ENCODE assay signal across 2 cellular contexts in the genomic region with DNA sequence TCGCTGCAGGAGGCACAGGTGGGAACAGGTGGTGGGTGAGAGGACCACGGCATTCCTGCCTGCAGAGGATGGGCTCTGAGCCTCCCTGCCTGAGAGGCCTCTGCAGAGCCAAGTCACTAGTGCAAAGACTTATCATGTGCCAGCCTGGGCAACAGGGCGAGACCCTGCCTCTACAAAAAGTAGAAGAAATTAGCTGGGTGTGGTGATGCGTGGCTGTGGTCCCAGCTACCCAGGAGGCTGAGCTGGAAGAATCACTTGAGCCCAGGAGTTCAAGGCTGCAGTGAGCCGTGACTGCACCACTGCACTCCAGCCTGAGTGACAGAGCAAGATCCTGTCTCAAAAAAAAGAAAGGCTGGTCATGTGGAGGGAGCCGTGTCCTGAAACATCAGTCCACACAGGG.
TF ChIP-seq lines count a peak whose summit lies in the region.

No MANE protein-coding gene starts in this region.

TF ChIP-seq in HEK293, 187 proteins besides CTCF, POLR2A, EP300 and RAD21:
- TF ChIP-seq SCRT2 (tag by site-specific recombination; IDR thresholded peaks at IDR 0.05) (0 out of 2 replicates have a peak, but pooled peaks have one; percentile 27), WT1 (tag by site-specific recombination; IDR thresholded peaks at IDR 0.05) (no peak)

TF ChIP-seq in H1, 55 proteins besides CTCF, POLR2A, EP300 and RAD21:
- TF ChIP-seq HDAC6 (IDR thresholded peaks at IDR 0.05; ENCODE audit: low read depth, low read length) (no peak), JUND (IDR thresholded peaks at IDR 0.05; ENCODE audit: low read length) (no peak), RXRA (IDR thresholded peaks at IDR 0.05; ENCODE audit: insufficient read depth, low read depth, low read length) (no peak), KDM1A (IDR thresholded peaks at IDR 0.05; ENCODE audit: borderline replicate concordance, low read length) (no peak), RNF2 (IDR thresholded peaks at IDR 0.05; ENCODE audit: borderline replicate concordance, low read depth, low read length, missing control alignments, poor library complexity, severe bottlenecking) (no peak), SIX5 (IDR thresholded peaks at IDR 0.05; ENCODE audit: low read depth, low read length) (no peak), POLR2AphosphoS5 (IDR thresholded peaks at IDR 0.05; ENCODE audit: low read depth, low read length) (no peak), MAFK (IDR thresholded peaks at IDR 0.05; ENCODE audit: low read depth, low read length) (no peak), ASH2L (IDR thresholded peaks at IDR 0.05; ENCODE audit: low read length) (no peak), SIRT6 (IDR thresholded peaks at IDR 0.05; ENCODE audit: low read length) (no peak)
- TF ChIP-seq, protein P1, sequence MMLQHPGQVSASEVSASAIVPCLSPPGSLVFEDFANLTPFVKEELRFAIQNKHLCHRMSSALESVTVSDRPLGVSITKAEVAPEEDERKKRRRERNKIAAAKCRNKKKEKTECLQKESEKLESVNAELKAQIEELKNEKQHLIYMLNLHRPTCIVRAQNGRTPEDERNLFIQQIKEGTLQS (IDR thresholded peaks at IDR 0.05; ENCODE audit: insufficient read depth, low read depth, low read length), result no peak
- TF ChIP-seq, protein P2, sequence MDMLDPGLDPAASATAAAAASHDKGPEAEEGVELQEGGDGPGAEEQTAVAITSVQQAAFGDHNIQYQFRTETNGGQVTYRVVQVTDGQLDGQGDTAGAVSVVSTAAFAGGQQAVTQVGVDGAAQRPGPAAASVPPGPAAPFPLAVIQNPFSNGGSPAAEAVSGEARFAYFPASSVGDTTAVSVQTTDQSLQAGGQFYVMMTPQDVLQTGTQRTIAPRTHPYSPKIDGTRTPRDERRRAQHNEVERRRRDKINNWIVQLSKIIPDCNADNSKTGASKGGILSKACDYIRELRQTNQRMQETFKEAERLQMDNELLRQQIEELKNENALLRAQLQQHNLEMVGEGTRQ (IDR thresholded peaks at IDR 0.05; ENCODE audit: low read length), result no peak
